In the genomic region with DNA sequence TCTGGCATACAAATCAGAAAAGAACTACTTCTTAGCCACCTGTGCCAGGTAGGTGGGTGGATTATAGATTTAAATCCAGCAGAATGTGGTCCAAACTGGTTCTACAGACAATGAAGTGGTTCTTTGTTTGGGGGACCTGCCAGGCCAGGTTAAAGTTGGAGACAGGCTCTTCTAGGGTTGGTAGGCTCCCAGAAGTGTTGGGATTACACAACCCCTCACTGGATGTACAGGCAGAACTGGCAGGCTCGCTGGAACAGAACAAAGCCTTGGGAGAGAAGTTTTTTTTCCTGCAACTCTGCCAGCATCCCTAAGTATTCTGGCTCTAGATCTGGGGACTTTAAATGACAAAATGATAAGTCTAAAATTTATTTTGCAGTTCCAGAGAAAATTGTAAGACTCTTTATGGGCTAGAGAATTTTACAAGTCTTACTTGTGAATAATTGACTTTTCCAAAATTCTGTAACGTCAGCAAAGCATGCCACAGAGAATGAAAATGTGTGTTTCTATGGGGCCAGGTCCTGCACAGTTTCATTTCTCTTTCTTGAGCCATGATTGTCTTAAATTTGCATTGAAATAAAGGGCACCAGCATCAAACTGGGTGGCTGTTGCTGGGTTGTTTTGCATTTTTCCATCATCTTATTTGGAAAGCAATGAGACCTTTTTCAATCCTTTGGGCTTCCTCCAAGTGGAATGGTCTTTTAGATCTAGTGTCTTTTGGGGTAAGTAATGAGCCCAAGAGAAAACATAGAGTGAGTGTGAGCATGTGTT, we compare ENCODE assay signal across 9 cellular contexts. TPM values are rescaled to one million over a fixed set of nuclear protein-coding genes. Genes with fewer than 3 reads are reported as not detected.
DNase-seq lines count a peak whose midpoint lies in the region; ATAC-seq, FAIRE-seq and TF ChIP-seq lines count a peak whose summit lies in the region.
"Had no signal": no experiment of that assay in that cellular context is flagged by ENCODE, and none has a peak within 500 bp of the region (broad histone marks: within the 10 kb centered on the region; RNA-seq: fewer than 3 reads in every experiment).

No MANE protein-coding gene starts in this region.

- TF ChIP-seq RAD21 in HepG2 (CRISPR knock-in tag; IDR thresholded peaks at IDR 0.05) = no peak

- H3K36me3 ChIP-seq in GM06990 (ENCODE audit: control insufficient read depth, insufficient read depth, low read length) = no peaks in the 10 kb centered on the region
- no peaks in the 10 kb centered on the region for H3K36me3 ChIP-seq in HepG2 (replicated peaks in 1 of 2; ENCODE audit: control insufficient read depth in 1 of 2, insufficient read depth in 2 of 2, low read length in 2 of 2)
- H3K36me3 ChIP-seq in spleen = no peaks in the 10 kb centered on the region
- H3K36me3 ChIP-seq: heart left ventricle had no signal

- H2AFZ ChIP-seq in HepG2 (ENCODE audit: low read length) = no peak overlapping the region

- no peak overlapping the region for H3K27ac Mint-ChIP-seq in immature natural killer cell
- H3K27ac Mint-ChIP-seq in CD4-positive, alpha-beta T cell = no peak overlapping the region

- in situ Hi-C loops in HepG2 (cut with HindIII; ENCODE audit: extremely low pct_ligation_motif_present, low pct_unique_long_range_greater_than_20kb) = no loop called here

- TF ChIP-seq CTCF in GM06990 (IDR thresholded peaks at IDR 0.05; ENCODE audit: insufficient read depth, low read length, poor library complexity, severe bottlenecking) = no peak
- TF ChIP-seq CTCF in HepG2 (CRISPR knock-in tag; IDR thresholded peaks at IDR 0.05) = no peak
- TF ChIP-seq CTCF in spleen (IDR thresholded peaks at IDR 0.05 in 8 of 11, conservative IDR thresholded peaks at IDR 0.05 in 3 of 11) = no peak
- TF ChIP-seq CTCF in CD4-positive, alpha-beta T cell (IDR thresholded peaks at IDR 0.05) = no peak

- peaks cover 0 to 5% (median 0%) of the 10 kb centered on the region in 3 donors for H3K36me3 Mint-ChIP-seq in immature natural killer cell
- no peaks in the 10 kb centered on the region for H3K36me3 Mint-ChIP-seq in CD4-positive, alpha-beta T cell (ENCODE audit: low read depth)

- peaks cover 2 to 5% (median 2%) of the 10 kb centered on the region in 3 donors for H3K27me3 Mint-ChIP-seq in immature natural killer cell (ENCODE audit: low read depth in 3 of 3)
- H3K27me3 Mint-ChIP-seq in CD4-positive, alpha-beta T cell = no peaks in the 10 kb centered on the region

- 9% methylated on average over 2 of the region's 2 CpGs for WGBS in HepG2 (ENCODE audit: low lambda C conversion rate)
- WGBS in spleen, 5 donors = 25 to 44% (median 40%) methylated on average over 2 of the region's 2 CpGs

- no peak overlapping the region for H3K9ac ChIP-seq in HepG2 (ENCODE audit: insufficient read depth, low read depth, low read length)

- H3K27ac ChIP-seq in HepG2 (ENCODE audit: extremely low read length, insufficient read depth, low read length) (no peak overlapping the region), spleen (peak overlapping the region in 2 of 8 donors; percentile 1 to 89)
- H3K27ac ChIP-seq in CD4-positive, alpha-beta T cell (ENCODE audit: low read depth, low read length) = no peak overlapping the region

- no peak overlapping the region for H3K4me3 Mint-ChIP-seq in immature natural killer cell
- H3K4me3 Mint-ChIP-seq in CD4-positive, alpha-beta T cell = no peak overlapping the region

- H3K4me3 ChIP-seq in GM06990 (replicated peaks; ENCODE audit: low read depth, low read length) (no peak overlapping the region; the same call in 1 of the 2 replicates), HepG2 (replicated peaks in 1 of 3; ENCODE audit: insufficient read depth in 1 of 3, low read depth in 2 of 3, low read length in 3 of 3) (no peak overlapping the region), spleen (no peak overlapping the region)
- H3K4me3 ChIP-seq: heart left ventricle had no signal

- no peak for FAIRE-seq in HepG2 (lab: Jason Lieb, UNC)

- POLR2A ChIA-PET in HepG2 (lab: Yijun Ruan, JAX) = interaction anchor here (1.0 kb wide), 1 partner anchor 29 kb away, joined by 4 read pairs; no protein-coding TSS in a partner anchor
- POLR2A ChIA-PET in CD4-positive, alpha-beta T cell (lab: Charles Lee) = no interaction called here

- H3K9me3 Mint-ChIP-seq in immature natural killer cell = peaks cover 2 to 20% (median 10%) of the 10 kb centered on the region in 6 donors
- H3K9me3 Mint-ChIP-seq in CD4-positive, alpha-beta T cell = peaks cover 5% of the 10 kb centered on the region

- no peaks in the 10 kb centered on the region for H3K4me1 Mint-ChIP-seq in immature natural killer cell
- H3K4me1 Mint-ChIP-seq in CD4-positive, alpha-beta T cell (ENCODE audit: low read depth) = no peaks in the 10 kb centered on the region

- H3K4me2 ChIP-seq in HepG2 (ENCODE audit: low read depth, low read length) = peak overlapping the region; percentile 28; the same call in 1 of the 2 replicates

- peaks cover 30% of the 10 kb centered on the region for H3K9me3 ChIP-seq in HepG2 (ENCODE audit: low read length)
- peaks cover 0 to 24% (median 16%) of the 10 kb centered on the region in 8 donors for H3K9me3 ChIP-seq in spleen
- peaks cover 5% of the 10 kb centered on the region for H3K9me3 ChIP-seq in CD4-positive, alpha-beta T cell (ENCODE audit: control insufficient read depth, low read length)

- TF ChIP-seq EP300 in HepG2 (IDR thresholded peaks at IDR 0.05; ENCODE audit: low read depth in 2 of 2, low read length in 2 of 2) (no peak), HepG2 (CRISPR knock-in tag; IDR thresholded peaks at IDR 0.05; ENCODE audit: borderline replicate concordance) (no peak)

- peaks cover 54% of the 10 kb centered on the region for H3K4me1 ChIP-seq in HepG2 (ENCODE audit: insufficient read depth, low read length)
- peaks cover 0 to 44% (median 11%) of the 10 kb centered on the region in 6 donors for H3K4me1 ChIP-seq in spleen

- H3K79me2 ChIP-seq in HepG2 (ENCODE audit: insufficient read depth, low read length) = no peaks in the 10 kb centered on the region

- H3K27me3 ChIP-seq in GM06990 (replicated peaks; ENCODE audit: control insufficient read depth, insufficient read depth, low read length) = no peaks in the 10 kb centered on the region
- H3K27me3 ChIP-seq in HepG2 (ENCODE audit: control insufficient read depth in 1 of 2, insufficient read depth in 2 of 2, low read length in 2 of 2) = no peaks in the 10 kb centered on the region
- no peaks in the 10 kb centered on the region for H3K27me3 ChIP-seq in spleen (replicated peaks in 1 of 7)
- no peaks in the 10 kb centered on the region for H3K27me3 ChIP-seq in CD4-positive, alpha-beta T cell (ENCODE audit: control insufficient read depth, insufficient read depth, low read length)
- H3K27me3 ChIP-seq: heart left ventricle had no signal

- ATAC-seq in GM21576 (IDR thresholded peaks at IDR 0.05; ENCODE audit: unreplicated experiment) (peak; percentile 83), HepG2 (no peak)
- no peak for ATAC-seq in CD4-positive, alpha-beta T cell (ENCODE audit: poor library complexity)

- TF ChIP-seq POLR2A in HepG2 (IDR thresholded peaks at IDR 0.05; ENCODE audit: insufficient read depth in 1 of 2, low read depth in 2 of 2, low read length in 2 of 2) (no peak), spleen (IDR thresholded peaks at IDR 0.05) (no peak)

- H4K20me1 ChIP-seq in HepG2 (ENCODE audit: insufficient read depth, low read length) = no peaks in the 10 kb centered on the region

- intact Hi-C loops in HepG2 (cut with micrococcal nuclease; ENCODE audit: unreplicated experiment) (no loop called here), spleen (cut with DNase I; ENCODE audit: low total_unique reads) (no loop called here)
- intact Hi-C loops in CD4-positive, alpha-beta T cell (cut with DNase I, micrococcal nuclease) = loop anchor here in 1 of 2 experiments (5.0 kb wide), 1 partner anchor 67 kb away; no protein-coding TSS in a partner anchor

- DNase-seq in GM06990 (ENCODE audit: extremely low read depth, insufficient read length) (peak; percentile 48), NCI-H526 treated with DMSO at 0.1 percent for 48 hours (lab: John Stamatoyannopoulos, UW) (peak; percentile 81), HepG2 (ENCODE audit: low spot score) (no peak), NCI-H1048 (lab: John Stamatoyannopoulos, UW) (no peak), spleen (no peak), immature natural killer cell (no peak)
- DNase-seq in CD4-positive, alpha-beta T cell = no peak

- BruUV-seq in HepG2 (replicated peaks; lab: Mats Ljungman, UMichigan) = no TSS peak

- CTCF ChIA-PET in HepG2 (lab: Yijun Ruan, JAX; ENCODE audit: low intra/inter-chr PET ratio, low total read pairs) = no interaction called here
- CTCF ChIA-PET in CD4-positive, alpha-beta T cell (lab: Charles Lee) = no interaction called here

TF ChIP-seq in HepG2, 621 proteins besides CTCF, POLR2A, EP300 and RAD21 (continues in another document):
- TF ChIP-seq CEBPB (IDR thresholded peaks at IDR 0.05; ENCODE audit: borderline replicate concordance, low read depth, low read length) = peak; percentile 85

RNA-seq across cellular contexts. Expression of gene ATL2, which starts 32.2 kb away (rescaled TPM):
- 110 and 119 TPM in 2 replicates for total RNA-seq in HepG2 (2016; rRNA removed; fragmentation: Illumina TruSeq; extraction: Trizol)
- total RNA-seq in HepG2 (2016; cell fraction: cytosol; rRNA removed; fragmentation: Illumina TruSeq; extraction: Trizol; ENCODE audit: low read depth) = 27.7 and 31.0 TPM in 2 replicates
- 103 and 118 TPM in 2 replicates for total RNA-seq in HepG2 (2016; cell fraction: insoluble cytoplasmic fraction; rRNA removed; fragmentation: Illumina TruSeq; extraction: Trizol)
- 27.3 and 34.4 TPM in 2 replicates for total RNA-seq in HepG2 (2016; cell fraction: membrane; rRNA removed; fragmentation: Illumina TruSeq; extraction: Trizol)
- 180 and 190 TPM in 2 replicates for total RNA-seq in HepG2 (2016; cell fraction: nucleus; rRNA removed; fragmentation: Illumina TruSeq; extraction: Trizol)
- polyA plus RNA-seq in HepG2 (2011; rRNA removed) = 38.7 and 56.5 TPM in 2 replicates
- 38.9 and 55.1 TPM in 2 replicates for polyA plus RNA-seq in HepG2 (2011; cell fraction: cytosol; rRNA removed)
- polyA plus RNA-seq in HepG2 (2011; cell fraction: nucleus; rRNA removed) = 187 and 191 TPM in 2 replicates
- polyA plus RNA-seq in HepG2 (2012) = 70.4 and 80.6 TPM in 2 replicates
- 4.2 and 4.6 TPM in 2 replicates for polyA plus RNA-seq in HepG2 (2016; cell fraction: cytosol; fragmentation: Illumina TruSeq; extraction: Trizol; ENCODE audit: low read depth)
- 56.7 and 61.4 TPM in 2 replicates for polyA plus RNA-seq in HepG2 (2016; cell fraction: insoluble cytoplasmic fraction; fragmentation: Illumina TruSeq; extraction: Trizol; ENCODE audit: low read depth)
- 9.8 and 13.3 TPM in 2 replicates for polyA plus RNA-seq in HepG2 (2016; cell fraction: membrane; fragmentation: Illumina TruSeq; extraction: Trizol; ENCODE audit: low read depth)
- polyA plus RNA-seq in HepG2 (2016; cell fraction: nucleus; fragmentation: Illumina TruSeq; extraction: Trizol; ENCODE audit: insufficient read depth, low read depth) = 166 and 178 TPM in 2 replicates
- polyA minus RNA-seq in HepG2 (2011; rRNA and poly(A)+ RNA removed; ENCODE audit: low replicate concordance) = 27.4 and 51.2 TPM in 2 replicates
- 39.4 and 47.8 TPM in 2 replicates for polyA minus RNA-seq in HepG2 (2011; cell fraction: cytosol; rRNA and poly(A)+ RNA removed)
- polyA minus RNA-seq in HepG2 (2011; cell fraction: nucleus; rRNA and poly(A)+ RNA removed) = 212 and 269 TPM in 2 replicates
- 100 to 1,000 TPM in 1 of 7 donors, 10 to 100 TPM in 6; 62.0 to 100 (median 66.1) TPM for total RNA-seq in spleen
- 10 to 100 TPM; 17.5 to 21.3 (median 19.0) TPM for polyA plus RNA-seq in spleen
- polyA plus RNA-seq in immature natural killer cell = 10 to 100 TPM; 10.1 to 21.1 (median 15.7) TPM
- total RNA-seq in CD4-positive, alpha-beta T cell = 10 to 100 TPM; 85.5 to 91.7 TPM

Comparison
In these comparisons a context has a peak if more than half of its experiments do, and no peak if none do; other contexts are left out.
1. DNase-seq: peak in GM06990 (single experiment) and NCI-H526 treated with DMSO at 0.1 percent for 48 hours (single experiment); none in HepG2 (single experiment), NCI-H1048 (single experiment), spleen (single experiment), immature natural killer cell (0 of 3) and CD4-positive, alpha-beta T cell (0 of 10).